In the genomic region with DNA sequence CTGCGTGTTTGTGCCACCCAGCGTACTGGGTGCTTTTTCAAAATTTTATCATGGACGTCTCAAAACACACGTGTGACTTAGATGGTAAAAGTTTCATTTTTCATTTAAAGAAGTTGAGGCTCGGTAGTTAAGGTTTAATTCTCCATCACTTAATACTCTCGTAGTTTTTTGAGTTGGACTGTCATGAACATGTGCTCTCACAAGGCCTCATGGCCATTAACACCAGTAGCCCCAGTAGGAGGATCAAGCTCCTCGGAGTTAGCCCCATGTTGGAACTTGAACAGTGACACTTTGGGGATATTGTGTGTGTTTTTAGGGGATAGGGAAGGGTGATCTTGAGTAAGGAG, we compare ENCODE assay signal across 8 cellular contexts. TPM values are rescaled to one million over a fixed set of nuclear protein-coding genes. Genes with fewer than 3 reads are reported as not detected.
DNase-seq lines count a peak whose midpoint lies in the region; ATAC-seq and TF ChIP-seq lines count a peak whose summit lies in the region.

No MANE protein-coding gene starts in this region.

- 0 out of 2 replicates have a peak overlapping the region, but pooled peaks have one; percentile 12 for H3K27ac ChIP-seq in GM23248
- no peak overlapping the region for H3K27ac ChIP-seq in SU-DHL-6 (ENCODE audit: low read depth, low read length)

- H3K4me3 ChIP-seq in GM23248 (peak overlapping the region; percentile 81), SU-DHL-6 (ENCODE audit: insufficient read depth, low read length, poor library complexity, severe bottlenecking) (peak overlapping the region; percentile 52), foreskin fibroblast (ENCODE audit: low read depth in 1 of 2, low read length in 2 of 2) (peak overlapping the region; percentile 78 to 83), skeletal muscle satellite cell (ENCODE audit: low read length) (peak overlapping the region; percentile 96)

- H3K9me2 ChIP-seq in GM23248 (ENCODE audit: insufficient read depth) (no peaks in the 10 kb centered on the region), SU-DHL-6 (replicated peaks; ENCODE audit: insufficient read depth, low read length) (no peaks in the 10 kb centered on the region)

- H3F3A ChIP-seq in GM23248 (ENCODE audit: insufficient read depth) (no peaks in the 10 kb centered on the region), SU-DHL-6 (ENCODE audit: insufficient read depth) (peaks cover 39% of the 10 kb centered on the region)

- H3K9ac ChIP-seq in GM23248: peak overlapping the region; percentile 85
- H3K9ac ChIP-seq in SU-DHL-6 (ENCODE audit: low read length): peak overlapping the region; percentile 52
- peak overlapping the region; percentile 93 for H3K9ac ChIP-seq in skeletal muscle satellite cell (ENCODE audit: low read depth, low read length)

- TF ChIP-seq CTCF in SU-DHL-6 (IDR thresholded peaks at IDR 0.05; ENCODE audit: insufficient read depth, low read length, poor library complexity, severe bottlenecking) (no peak), foreskin fibroblast (IDR thresholded peaks at IDR 0.05; ENCODE audit: low read depth, low read length) (no peak)

- 6 to 7% methylated on average over 7 of the region's 7 CpGs for WGBS in GM23248 (ENCODE audit: low coverage in 1 of 2, low lambda C conversion rate in 2 of 2, missing lambda C conversion rate in 2 of 2), 2 experiments

- H3K4me1 ChIP-seq in GM23248 (ENCODE audit: insufficient read depth) (peaks cover 7% of the 10 kb centered on the region; the same call in 1 of the 2 replicates), skeletal muscle satellite cell (ENCODE audit: control insufficient read depth, insufficient read depth, low read length) (peaks cover 10% of the 10 kb centered on the region)

- H4K20me1 ChIP-seq in GM23248 (ENCODE audit: insufficient read depth) (no peaks in the 10 kb centered on the region), SU-DHL-6 (ENCODE audit: low read depth, low read length) (no peaks in the 10 kb centered on the region)

- H3K9me3 ChIP-seq in GM23248 (ENCODE audit: low read depth): no peaks in the 10 kb centered on the region
- H3K9me3 ChIP-seq in SU-DHL-6 (ENCODE audit: insufficient read depth, low read length): no peaks in the 10 kb centered on the region
- H3K9me3 ChIP-seq in skeletal muscle satellite cell (replicated peaks; ENCODE audit: low read length): no peaks in the 10 kb centered on the region

- H3K79me2 ChIP-seq in GM23248 (ENCODE audit: insufficient read depth) (no peaks in the 10 kb centered on the region), SU-DHL-6 (ENCODE audit: insufficient read depth, low read length) (no peaks in the 10 kb centered on the region)

- H3K4me2 ChIP-seq in GM23248 (ENCODE audit: unreplicated experiment): peak overlapping the region; percentile 77
- peak overlapping the region; percentile 68 for H3K4me2 ChIP-seq in SU-DHL-6 (ENCODE audit: low read depth, low read length, poor library complexity, severe bottlenecking)
- H3K4me2 ChIP-seq in skeletal muscle satellite cell (ENCODE audit: low read length): peak overlapping the region; percentile 98

- no peak for ATAC-seq in HG03196 (IDR thresholded peaks at IDR 0.05; ENCODE audit: unreplicated experiment)
- no peak for ATAC-seq in GM19328 (IDR thresholded peaks at IDR 0.05; ENCODE audit: unreplicated experiment)

- peak; percentile 41 for DNase-seq in GM23248
- no peak for DNase-seq in foreskin fibroblast
- no peak for DNase-seq in COR-L47 (lab: John Stamatoyannopoulos, UW)
- no peak for DNase-seq in MV-4-11 (lab: John Stamatoyannopoulos, UW)

- in situ Hi-C loops in GM23248 (cut with MboI): no loop called here

- H3K27me3 ChIP-seq in GM23248 (replicated peaks; ENCODE audit: insufficient read depth) (no peaks in the 10 kb centered on the region), SU-DHL-6 (ENCODE audit: low read length) (no peaks in the 10 kb centered on the region), skeletal muscle satellite cell (ENCODE audit: control insufficient read depth, insufficient read depth, low read length) (peaks cover 9% of the 10 kb centered on the region)

- H3K36me3 ChIP-seq in GM23248 (ENCODE audit: low read depth) (no peaks in the 10 kb centered on the region), SU-DHL-6 (ENCODE audit: low read length) (no peaks in the 10 kb centered on the region), skeletal muscle satellite cell (ENCODE audit: insufficient read depth, low read length) (no peaks in the 10 kb centered on the region)

- H2AFZ ChIP-seq in GM23248 (peak overlapping the region; percentile 91), SU-DHL-6 (ENCODE audit: low read depth, low read length, severe bottlenecking) (peak overlapping the region; percentile 84)

RNA-seq across cellular contexts. Expression of a gene that starts 15.3 kb away (rescaled TPM):
- not detected in 2 replicates for total RNA-seq in GM23248 (2014; rRNA removed; shearing (Covaris generic))
- not detected in 2 replicates for polyA plus RNA-seq in GM23248 (2016; fragmentation: Nextera tagmentation; extraction: Ambion mirVana)
- total RNA-seq in skeletal muscle satellite cell (2012; rRNA removed): not detected in 2 replicates

RNA-seq across cellular contexts. Expression of a gene that starts 50.6 kb away (rescaled TPM):
- 113 and 147 TPM in 2 replicates for total RNA-seq in GM23248 (2014; rRNA removed; shearing (Covaris generic))
- 412 and 430 TPM in 2 replicates for polyA plus RNA-seq in GM23248 (2016; fragmentation: Nextera tagmentation; extraction: Ambion mirVana)
- 190 and 223 TPM in 2 replicates for total RNA-seq in skeletal muscle satellite cell (2012; rRNA removed)
